7 cellular contexts compared by ENCODE assay signal in genomic region chr5:77015938-77016569, GRCh38.
A peak's percentile ranks its signal among the peaks of the same experiment; 100 is the strongest.
DNase-seq lines count a peak whose midpoint lies in the region; ATAC-seq and TF ChIP-seq lines count a peak whose summit lies in the region.

No MANE protein-coding gene starts in this region.

- no peaks in the 10 kb centered on the region for H3K36me3 ChIP-seq in GM06990 (ENCODE audit: control insufficient read depth, insufficient read depth, low read length)

- no peak for DNase-seq in GM06990 (ENCODE audit: extremely low read depth, insufficient read length)
- peak; percentile 45 for DNase-seq in NCI-H1436 treated with DMSO at 0.1 percent for 48 hours (lab: John Stamatoyannopoulos, UW)
- peak; percentile 83 to 91 for DNase-seq in cardiac fibroblast (ENCODE audit: low read depth in 2 of 2)
- DNase-seq in DMS79 (lab: John Stamatoyannopoulos, UW), result no peak
- no peak for DNase-seq in activated naive CD8-positive, alpha-beta T cell treated with anti-CD3 and anti-CD28 coated beads, Interleukin-2, amount 50 U/mL, for 24 hours

- no peaks in the 10 kb centered on the region for H3K9me3 Mint-ChIP-seq in nephron
- no peaks in the 10 kb centered on the region for H3K9me3 Mint-ChIP-seq in activated naive CD8-positive, alpha-beta T cell treated with anti-CD3 and anti-CD28 coated beads, Interleukin-2, amount 50 U/mL, for 24 hours

- no peak for ATAC-seq in HG02973 (IDR thresholded peaks at IDR 0.05; ENCODE audit: unreplicated experiment)
- no peak for ATAC-seq in activated naive CD8-positive, alpha-beta T cell treated with anti-CD3 and anti-CD28 coated beads, Interleukin-2, amount 50 U/mL, for 24 hours

- H3K27me3 Mint-ChIP-seq in nephron (ENCODE audit: low read depth), result no peaks in the 10 kb centered on the region
- H3K27me3 Mint-ChIP-seq in activated naive CD8-positive, alpha-beta T cell treated with anti-CD3 and anti-CD28 coated beads, Interleukin-2, amount 50 U/mL, for 24 hours, result peaks cover 15% of the 10 kb centered on the region

- no peak overlapping the region for H3K27ac Mint-ChIP-seq in nephron
- H3K27ac Mint-ChIP-seq in activated naive CD8-positive, alpha-beta T cell treated with anti-CD3 and anti-CD28 coated beads, Interleukin-2, amount 50 U/mL, for 24 hours, result no peak overlapping the region

- peak; percentile 25 for TF ChIP-seq CTCF in GM06990 (IDR thresholded peaks at IDR 0.05; ENCODE audit: insufficient read depth, low read length, poor library complexity, severe bottlenecking)
- peak; percentile 30 for TF ChIP-seq CTCF in cardiac fibroblast (IDR thresholded peaks at IDR 0.05; ENCODE audit: low read depth, low read length)
- TF ChIP-seq CTCF in nephron (IDR thresholded peaks at IDR 0.05; ENCODE audit: unreplicated experiment in 3 of 3), result peak; percentile 35 to 50 (median 35)

- H3K4me3 ChIP-seq in GM06990 (replicated peaks; ENCODE audit: low read depth, low read length) (no peak overlapping the region), cardiac fibroblast (replicated peaks in 1 of 2; ENCODE audit: low read depth in 2 of 2, low read length in 2 of 2) (no peak overlapping the region)

- H3K36me3 Mint-ChIP-seq in nephron (ENCODE audit: low read depth), result no peaks in the 10 kb centered on the region
- no peaks in the 10 kb centered on the region for H3K36me3 Mint-ChIP-seq in activated naive CD8-positive, alpha-beta T cell treated with anti-CD3 and anti-CD28 coated beads, Interleukin-2, amount 50 U/mL, for 24 hours (ENCODE audit: low read depth)

- no peak overlapping the region for H3K4me3 Mint-ChIP-seq in nephron
- H3K4me3 Mint-ChIP-seq in activated naive CD8-positive, alpha-beta T cell treated with anti-CD3 and anti-CD28 coated beads, Interleukin-2, amount 50 U/mL, for 24 hours, result no peak overlapping the region

- no peaks in the 10 kb centered on the region for H3K4me1 Mint-ChIP-seq in nephron
- H3K4me1 Mint-ChIP-seq in activated naive CD8-positive, alpha-beta T cell treated with anti-CD3 and anti-CD28 coated beads, Interleukin-2, amount 50 U/mL, for 24 hours, result no peaks in the 10 kb centered on the region

- H3K27me3 ChIP-seq in GM06990 (replicated peaks; ENCODE audit: control insufficient read depth, insufficient read depth, low read length), result no peaks in the 10 kb centered on the region; the same call in 1 of the 2 replicates

Comparison
In these comparisons a context has a peak if more than half of its experiments do, and no peak if none do; other contexts are left out.
1. DNase-seq: peak in NCI-H1436 treated with DMSO at 0.1 percent for 48 hours (single experiment) and cardiac fibroblast (2 of 2); none in GM06990 (single experiment), DMS79 (single experiment) and activated naive CD8-positive, alpha-beta T cell treated with anti-CD3 and anti-CD28 coated beads, Interleukin-2, amount 50 U/mL, for 24 hours (single experiment).
2. Peak in every context shown above with its lines, with median percentiles within 50 percentile points of each other: CTCF ChIP-seq.